ENCODE assay signal across 26 cellular contexts in genomic region chrX:29641461-29641860, GRCh38.
"Had no signal": no experiment of that assay in that cellular context is flagged by ENCODE, and none has a peak within 500 bp of the region (broad histone marks: within the 10 kb centered on the region; RNA-seq: fewer than 3 reads in every experiment).

No MANE protein-coding gene starts in this region.

- DNase-seq: hypothalamus; immature natural killer cell; kidney; left colon; left lung; lower lobe of right lung; mammary epithelial cell; mesenchymal stem cell; naive thymus-derived CD8-positive, alpha-beta T cell; nucleus accumbens; pancreas; psoas muscle; right lobe of liver; stimulated activated CD4-positive, alpha-beta T cell treated with anti-CD3 and anti-CD28 coated beads, Interleukin-1b, Interleukin-23, amount 100 ng/mL, for 48 hours; stimulated activated CD4-positive, alpha-beta T cell treated with anti-CD3 and anti-CD28 coated beads, Interleukin-2, amount 100 ng/mL, for 48 hours; stimulated activated CD4-positive, alpha-beta T cell treated with anti-CD3 and anti-CD28 coated beads, Interleukin-4, amount 100 ng/mL, for 4 hours; stimulated activated CD8-positive, alpha-beta memory T cell treated with anti-CD3 and anti-CD28 coated beads, Interleukin-4, amount 100 ng/mL, for 48 hours; stimulated activated naive CD4-positive, alpha-beta T cell treated with Interleukin-2 at 50 U/mL for 16 hours; stimulated activated naive CD8-positive, alpha-beta T cell treated with anti-CD3 and anti-CD28 coated beads, Interleukin-15, amount 100 ng/mL, for 72 hours; testis; thyroid gland; transverse colon; upper lobe of left lung had no signal

- H3K27ac ChIP-seq: left lung, lower lobe of right lung, pancreas, psoas muscle, right lobe of liver, testis, thyroid gland, transverse colon, upper lobe of left lung, vagina had no signal

- H3K4me2 ChIP-seq: smooth muscle cell had no signal

- H3K36me3 ChIP-seq: left lung, lower lobe of right lung, pancreas, right lobe of liver, thyroid gland, transverse colon, upper lobe of left lung, vagina had no signal

- H3K4me3 ChIP-seq: left lung, lower lobe of right lung, pancreas, psoas muscle, right lobe of liver, smooth muscle cell, testis, thyroid gland, transverse colon, upper lobe of left lung, vagina had no signal

- H3K27me3 ChIP-seq: left lung, pancreas, testis, thyroid gland, transverse colon, upper lobe of left lung, vagina had no signal

- H3K9me3 ChIP-seq: lower lobe of right lung, pancreas, psoas muscle, right lobe of liver, testis, thyroid gland, transverse colon, vagina had no signal

- ATAC-seq: left colon; left lung; lower lobe of right lung; naive thymus-derived CD8-positive, alpha-beta T cell; pancreas; psoas muscle; right lobe of liver; stimulated activated memory B cell treated with anti-CD40 and anti-IgM and Interleukin-4, amounts not matched to agents 10 μg/mL and 1 μg/mL and 100 μg/mL, for 72 hours; stimulated activated naive CD8-positive, alpha-beta T cell treated with anti-CD3 and anti-CD28 coated beads, Interleukin-15, amount 100 ng/mL, for 72 hours had no signal

- H3K4me1 ChIP-seq: left lung, lower lobe of right lung, pancreas, psoas muscle, right lobe of liver, testis, thyroid gland, transverse colon, upper lobe of left lung, vagina had no signal
